In the genomic region with DNA sequence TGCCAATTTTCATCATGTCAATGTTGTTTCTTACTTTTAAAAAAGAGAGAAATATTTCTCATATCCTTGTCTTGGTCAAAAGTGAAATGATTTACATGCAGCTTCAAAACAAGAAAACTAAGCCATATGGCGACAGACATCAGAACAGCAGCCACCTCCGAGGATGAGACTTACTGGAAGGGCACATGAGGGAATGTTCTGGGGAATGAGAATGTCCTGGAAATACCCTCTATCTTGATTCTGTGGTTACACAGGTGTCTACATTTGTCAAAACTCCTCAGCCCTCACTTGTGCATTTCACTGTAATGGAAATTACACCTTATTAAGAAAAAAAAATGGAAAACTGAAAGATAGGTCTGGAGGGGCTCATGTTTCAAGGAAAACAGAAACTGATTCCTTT, we compare ENCODE assay signal across 19 cellular contexts. TPM values are rescaled to one million over a fixed set of nuclear protein-coding genes. Genes with fewer than 3 reads are reported as not detected.
DNase-seq lines count a peak whose midpoint lies in the region; ATAC-seq and TF ChIP-seq lines count a peak whose summit lies in the region.
"Had no signal": no experiment of that assay in that cellular context is flagged by ENCODE, and none has a peak within 500 bp of the region (broad histone marks: within the 10 kb centered on the region; RNA-seq: fewer than 3 reads in every experiment).

No MANE protein-coding gene starts in this region.

- no peaks in the 10 kb centered on the region for H3K27me3 Mint-ChIP-seq in CD4-positive, alpha-beta T cell
- no peaks in the 10 kb centered on the region for H3K27me3 Mint-ChIP-seq in activated T-helper 17 cell treated with anti-CD3 and anti-CD28 coated beads, Interleukin-2, amount 50 U/mL, for 72 hours
- H3K27me3 Mint-ChIP-seq: stimulated activated naive B cell treated with anti-CD40 and anti-IgM and Interleukin-4, amounts not matched to agents 10 μg/mL and 1 μg/mL and 100 μg/mL, for 72 hours had no signal

- H3K9me3 Mint-ChIP-seq in CD4-positive, alpha-beta T cell, result no peaks in the 10 kb centered on the region
- H3K9me3 Mint-ChIP-seq in activated T-helper 17 cell treated with anti-CD3 and anti-CD28 coated beads, Interleukin-2, amount 50 U/mL, for 72 hours, result no peaks in the 10 kb centered on the region
- H3K9me3 Mint-ChIP-seq: activated naive CD4-positive, alpha-beta T cell treated with anti-CD3 and anti-CD28 coated beads for 36 hours; stimulated activated naive B cell treated with anti-CD40 and anti-IgM and Interleukin-4, amounts not matched to agents 10 μg/mL and 1 μg/mL and 100 μg/mL, for 72 hours had no signal

- no peaks in the 10 kb centered on the region for H3K9me2 ChIP-seq in Karpas-422 (replicated peaks; ENCODE audit: insufficient read depth, low read length)

- no peak for DNase-seq in CD4-positive, alpha-beta T cell
- DNase-seq in Karpas-422 (no peak), NCI-H1436 treated with DMSO at 0.1 percent for 48 hours (lab: John Stamatoyannopoulos, UW) (no peak), HK-2 (ENCODE audit: unreplicated experiment) (no peak), GM03348 (ENCODE audit: low spot score) (no peak)
- DNase-seq: activated naive CD4-positive, alpha-beta T cell treated with anti-CD3 and anti-CD28 coated beads for 36 hours; C1 segment of cervical spinal cord; esophagus squamous epithelium; hippocampal formation; Kasumi-1; NCI-H146; NCI-H526; pancreas; PC-3; small intestine; stimulated activated naive B cell treated with anti-CD40 and anti-IgM and Interleukin-4, amounts not matched to agents 10 μg/mL and 1 μg/mL and 100 μg/mL, for 72 hours had no signal

- no peak overlapping the region for H2AFZ ChIP-seq in Karpas-422 (ENCODE audit: low read length)
- no peak overlapping the region for H2AFZ ChIP-seq in parathyroid adenoma

- H3K4me3 Mint-ChIP-seq in CD4-positive, alpha-beta T cell, result no peak overlapping the region
- peak overlapping the region; percentile 8 for H3K4me3 Mint-ChIP-seq in activated T-helper 17 cell treated with anti-CD3 and anti-CD28 coated beads, Interleukin-2, amount 50 U/mL, for 72 hours
- H3K4me3 Mint-ChIP-seq: activated naive CD4-positive, alpha-beta T cell treated with anti-CD3 and anti-CD28 coated beads for 36 hours; stimulated activated naive B cell treated with anti-CD40 and anti-IgM and Interleukin-4, amounts not matched to agents 10 μg/mL and 1 μg/mL and 100 μg/mL, for 72 hours had no signal

- H3K79me2 ChIP-seq in Karpas-422 (ENCODE audit: low read length), result peaks cover 93% of the 10 kb centered on the region
- peaks cover 30% of the 10 kb centered on the region for H3K79me2 ChIP-seq in parathyroid adenoma

- H3K9me3 ChIP-seq in CD4-positive, alpha-beta T cell (ENCODE audit: control insufficient read depth, low read length), result no peaks in the 10 kb centered on the region
- H3K9me3 ChIP-seq in Karpas-422 (ENCODE audit: low read length), result no peaks in the 10 kb centered on the region
- H3K9me3 ChIP-seq in parathyroid adenoma (ENCODE audit: control insufficient read depth, low read length), result no peaks in the 10 kb centered on the region
- H3K9me3 ChIP-seq: esophagus squamous epithelium, pancreas had no signal

- no peak for TF ChIP-seq CTCF in CD4-positive, alpha-beta T cell (IDR thresholded peaks at IDR 0.05)
- TF ChIP-seq CTCF in parathyroid adenoma (IDR thresholded peaks at IDR 0.05), result no peak

- intact Hi-C loops in CD4-positive, alpha-beta T cell (cut with DNase I, micrococcal nuclease), result loop anchor here in 1 of 2 experiments (2.0 kb wide), 1 partner anchor 16 kb away; no protein-coding TSS in a partner anchor

- peak overlapping the region; percentile 68 for H3K27ac Mint-ChIP-seq in CD4-positive, alpha-beta T cell
- H3K27ac Mint-ChIP-seq in activated T-helper 17 cell treated with anti-CD3 and anti-CD28 coated beads, Interleukin-2, amount 50 U/mL, for 72 hours, result peak overlapping the region; percentile 48
- H3K27ac Mint-ChIP-seq: activated naive CD4-positive, alpha-beta T cell treated with anti-CD3 and anti-CD28 coated beads for 36 hours had no signal

- peaks cover 17% of the 10 kb centered on the region; the same call in 1 of the 2 replicates for H4K20me1 ChIP-seq in Karpas-422 (ENCODE audit: insufficient read depth, low read depth, low read length)

- POLR2A ChIA-PET in CD4-positive, alpha-beta T cell (lab: Charles Lee), result no interaction called here

- H3K4me2 ChIP-seq in Karpas-422 (ENCODE audit: low read depth, low read length, poor library complexity, severe bottlenecking) (no peak overlapping the region), parathyroid adenoma (ENCODE audit: low read length) (no peak overlapping the region)

- peaks cover 3% of the 10 kb centered on the region for H3K36me3 Mint-ChIP-seq in CD4-positive, alpha-beta T cell (ENCODE audit: low read depth)
- H3K36me3 Mint-ChIP-seq in activated T-helper 17 cell treated with anti-CD3 and anti-CD28 coated beads, Interleukin-2, amount 50 U/mL, for 72 hours (ENCODE audit: low read depth), result peaks cover 13% of the 10 kb centered on the region

- H3K27ac ChIP-seq in CD4-positive, alpha-beta T cell (ENCODE audit: low read depth, low read length), result no peak overlapping the region
- H3K27ac ChIP-seq in Karpas-422 (ENCODE audit: low read length), result peak overlapping the region; percentile 48
- peak overlapping the region; percentile 69 for H3K27ac ChIP-seq in parathyroid adenoma
- H3K27ac ChIP-seq: HL-60, pancreas had no signal

- H3K27me3 ChIP-seq in CD4-positive, alpha-beta T cell (ENCODE audit: control insufficient read depth, insufficient read depth, low read length), result no peaks in the 10 kb centered on the region
- no peaks in the 10 kb centered on the region for H3K27me3 ChIP-seq in Karpas-422 (ENCODE audit: low read length)
- no peaks in the 10 kb centered on the region for H3K27me3 ChIP-seq in parathyroid adenoma (ENCODE audit: control insufficient read depth, insufficient read depth, low read length)
- H3K27me3 ChIP-seq: pancreas had no signal

- peaks cover 79% of the 10 kb centered on the region for H3K4me1 Mint-ChIP-seq in CD4-positive, alpha-beta T cell (ENCODE audit: low read depth)
- peaks cover 44% of the 10 kb centered on the region for H3K4me1 Mint-ChIP-seq in activated T-helper 17 cell treated with anti-CD3 and anti-CD28 coated beads, Interleukin-2, amount 50 U/mL, for 72 hours

- CTCF ChIA-PET in CD4-positive, alpha-beta T cell (lab: Charles Lee), result no interaction called here

- H3K4me1 ChIP-seq in Karpas-422 (ENCODE audit: low read length) (peaks cover 83% of the 10 kb centered on the region), parathyroid adenoma (peaks cover 25% of the 10 kb centered on the region)

- ATAC-seq in CD4-positive, alpha-beta T cell (ENCODE audit: poor library complexity), result no peak
- ATAC-seq in activated T-helper 17 cell treated with anti-CD3 and anti-CD28 coated beads, Interleukin-2, amount 50 U/mL, for 72 hours (replicated peaks), result peak; percentile 10
- ATAC-seq: pancreas; PC-3; stimulated activated naive B cell treated with anti-CD40 and anti-IgM and Interleukin-4, amounts not matched to agents 10 μg/mL and 1 μg/mL and 100 μg/mL, for 72 hours had no signal

- H3K9ac ChIP-seq in Karpas-422 (ENCODE audit: low read length), result no peak overlapping the region
- H3K9ac ChIP-seq in parathyroid adenoma, result no peak overlapping the region

- no peaks in the 10 kb centered on the region for H3K36me3 ChIP-seq in Karpas-422 (ENCODE audit: insufficient read depth, low read length)
- no peaks in the 10 kb centered on the region for H3K36me3 ChIP-seq in parathyroid adenoma (ENCODE audit: control insufficient read depth, insufficient read depth, low read length)
- H3K36me3 ChIP-seq: esophagus squamous epithelium, pancreas had no signal

- no peak overlapping the region for H3K4me3 ChIP-seq in Karpas-422 (ENCODE audit: low read length)
- H3K4me3 ChIP-seq in parathyroid adenoma (ENCODE audit: low read depth, low read length), result no peak overlapping the region
- H3K4me3 ChIP-seq: esophagus squamous epithelium, pancreas had no signal

RNA-seq across cellular contexts. Expression of a gene that starts 14.2 kb away (rescaled TPM):
- total RNA-seq in CD4-positive, alpha-beta T cell, result 10 to 100 TPM; 62.0 to 63.6 TPM
- total RNA-seq in Karpas-422 (2014; rRNA removed; shearing (Covaris generic); ENCODE audit: low replicate concordance), result 59.9 and 81.7 TPM in 2 replicates
- total RNA-seq in activated T-helper 17 cell treated with anti-CD3 and anti-CD28 coated beads, Interleukin-2, amount 50 U/mL, for 72 hours, result 100 to 1,000 TPM in 1 of 2 donors, 10 to 100 TPM in 1; 75.4 to 219 TPM
